ENCODE assay signal across 1 cellular context in the genomic region with DNA sequence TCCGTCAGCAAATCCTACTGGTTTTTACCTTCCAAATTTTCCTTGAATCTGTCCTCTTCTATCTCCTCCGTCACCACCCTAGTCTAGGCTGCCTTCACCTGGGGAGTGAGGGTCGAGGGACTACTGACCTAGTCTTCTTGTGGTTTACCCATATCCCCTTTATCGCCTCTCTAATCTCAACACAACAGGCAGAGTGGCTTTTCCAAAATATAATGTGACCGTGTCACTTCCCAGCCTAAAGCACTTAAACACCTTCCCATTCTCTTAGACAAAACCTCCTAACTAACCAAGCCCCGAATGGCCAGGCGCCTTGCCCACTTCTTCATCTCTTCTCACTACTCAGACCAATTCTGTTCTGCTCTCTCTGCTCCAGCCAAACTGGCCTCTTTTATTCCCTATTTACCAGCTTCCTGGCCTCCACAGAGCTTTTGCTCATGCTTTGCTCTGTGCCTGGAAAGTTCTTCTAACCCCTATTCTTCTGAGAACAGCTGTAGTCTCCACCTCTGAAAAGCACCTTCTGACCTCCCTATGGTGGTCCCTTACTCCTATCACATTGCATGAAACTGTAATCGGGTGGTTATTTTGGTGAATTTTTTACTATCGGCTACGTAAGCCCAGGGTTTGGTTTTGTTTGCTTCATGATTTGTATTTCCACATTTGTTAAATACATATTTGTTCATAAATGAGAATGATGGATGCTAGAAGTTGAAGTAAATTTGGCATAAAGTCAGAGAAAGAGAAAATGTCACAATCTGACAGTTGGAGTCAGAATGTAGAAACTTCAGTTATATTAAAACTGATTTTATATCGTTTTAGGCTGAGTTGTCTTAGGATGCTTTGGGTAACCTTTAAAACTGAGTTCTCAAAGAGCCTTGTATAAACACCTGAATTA.
TF ChIP-seq lines count a peak whose summit lies in the region.

No MANE protein-coding gene starts in this region.

TF ChIP-seq in SK-N-SH treated with all-trans-retinoic acid at 6 μM for 48 hours, 23 proteins besides CTCF, POLR2A, EP300 and RAD21 (continued from another document):
- TF ChIP-seq, protein P1, sequence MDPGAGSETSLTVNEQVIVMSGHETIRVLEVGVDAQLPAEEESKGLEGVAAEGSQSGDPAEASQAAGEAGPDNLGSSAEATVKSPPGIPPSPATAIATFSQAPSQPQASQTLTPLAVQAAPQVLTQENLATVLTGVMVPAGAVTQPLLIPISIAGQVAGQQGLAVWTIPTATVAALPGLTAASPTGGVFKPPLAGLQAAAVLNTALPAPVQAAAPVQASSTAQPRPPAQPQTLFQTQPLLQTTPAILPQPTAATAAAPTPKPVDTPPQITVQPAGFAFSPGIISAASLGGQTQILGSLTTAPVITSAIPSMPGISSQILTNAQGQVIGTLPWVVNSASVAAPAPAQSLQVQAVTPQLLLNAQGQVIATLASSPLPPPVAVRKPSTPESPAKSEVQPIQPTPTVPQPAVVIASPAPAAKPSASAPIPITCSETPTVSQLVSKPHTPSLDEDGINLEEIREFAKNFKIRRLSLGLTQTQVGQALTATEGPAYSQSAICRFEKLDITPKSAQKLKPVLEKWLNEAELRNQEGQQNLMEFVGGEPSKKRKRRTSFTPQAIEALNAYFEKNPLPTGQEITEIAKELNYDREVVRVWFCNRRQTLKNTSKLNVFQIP (CRISPR knock-in tag; IDR thresholded peaks at IDR 0.05; ENCODE audit: borderline replicate concordance, low read depth) = no peak
